ENCODE assay signal across 26 cellular contexts in the genomic region with DNA sequence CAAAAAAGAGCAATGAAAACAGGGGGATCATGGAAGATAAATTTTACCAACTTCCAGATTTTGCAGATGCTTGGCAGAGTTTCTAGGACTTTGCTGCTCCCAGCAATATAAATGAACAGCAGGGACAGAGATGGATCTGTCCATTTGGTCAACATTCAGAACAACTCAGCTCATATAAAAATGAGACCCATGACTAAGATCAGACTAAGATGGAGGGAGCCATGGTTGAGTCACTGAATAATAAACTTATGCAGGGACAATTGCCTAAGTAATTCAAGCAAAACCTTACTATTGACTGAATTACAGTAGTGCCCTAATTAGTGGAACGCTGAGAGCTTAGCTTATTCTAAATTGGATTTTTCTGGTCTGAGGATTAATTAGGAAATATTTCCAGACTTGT.
"Had no signal": no experiment of that assay in that cellular context is flagged by ENCODE, and none has a peak within 500 bp of the region (broad histone marks: within the 10 kb centered on the region; RNA-seq: fewer than 3 reads in every experiment).

No MANE protein-coding gene starts in this region.

- ATAC-seq: activated CD8-positive, alpha-beta T cell treated with anti-CD3 and anti-CD28 coated beads for 36 hours; activated T-cell treated with anti-CD3 and anti-CD28 coated beads, Interleukin-2, amount 50 U/mL, for 4 hours; activated T-helper 17 cell treated with anti-CD3 and anti-CD28 coated beads, Interleukin-2, amount 50 U/mL, for 72 hours; effector memory CD8-positive, alpha-beta T cell; natural killer cell; psoas muscle; right cardiac atrium had no signal

- H3K4me1 ChIP-seq: colonic mucosa, left ventricle myocardium inferior, neural progenitor cell, parathyroid adenoma, psoas muscle, spleen, tibial nerve had no signal

- DNase-seq: activated CD4-positive, alpha-beta T cell treated with anti-CD3 and anti-CD28 coated beads, Interleukin-2, amount 10 ng/mL, durations not matched to agents 24 days and 14 days; activated CD4-positive, CD25-positive, alpha-beta regulatory T cell treated with anti-CD3 and anti-CD28 coated beads, Interleukin-2, amount 50 U/mL, for 72 hours; activated CD8-positive, alpha-beta T cell treated with anti-CD3 and anti-CD28 coated beads for 36 hours; activated T-cell treated with anti-CD3 and anti-CD28 coated beads, Interleukin-2, amount 50 U/mL, for 4 hours; anterior cingulate cortex; cerebellar nuclear complex; colonic mucosa; dorsolateral prefrontal cortex; effector memory CD8-positive, alpha-beta T cell; erythroblast; foreskin melanocyte; left ventricle myocardium inferior; mesendoderm; natural killer cell; occipital lobe; psoas muscle; right cardiac atrium; spleen; stimulated activated CD4-positive, alpha-beta T cell treated with anti-CD3 and anti-CD28 coated beads, Interleukin-2, amount 100 ng/mL, for 48 hours; stimulated activated naive CD4-positive, alpha-beta T cell treated with Interleukin-2 at 50 U/mL for 16 hours; T-helper 9 cell had no signal

- H3K27me3 ChIP-seq: cardiac muscle cell, colonic mucosa, dorsolateral prefrontal cortex, neural progenitor cell, spleen, tibial nerve had no signal

- H3K27ac ChIP-seq: cardiac muscle cell, colonic mucosa, left ventricle myocardium inferior, neural progenitor cell, parathyroid adenoma, psoas muscle, spleen, tibial nerve had no signal
